In genomic region chr1:57489342-57490036, GRCh38 we compare ENCODE assay signal across 10 cellular contexts.
DNase-seq lines count a peak whose midpoint lies in the region; FAIRE-seq and TF ChIP-seq lines count a peak whose summit lies in the region.
"Had no signal": no experiment of that assay in that cellular context is flagged by ENCODE, and none has a peak within 500 bp of the region (broad histone marks: within the 10 kb centered on the region; RNA-seq: fewer than 3 reads in every experiment).

No MANE protein-coding gene starts in this region.

- H3K4me1 ChIP-seq in tibial nerve, result peaks cover 0 to 8% (median 3%) of the 10 kb centered on the region in 4 donors

- TF ChIP-seq EP300 in tibial nerve (IDR thresholded peaks at IDR 0.05), result no peak

- TF ChIP-seq CTCF in epithelial cell of proximal tubule (conservative IDR thresholded peaks at IDR 0.05; ENCODE audit: low read depth, low read length) (no peak), tibial nerve (IDR thresholded peaks at IDR 0.05) (no peak)

- H3K9me3 ChIP-seq in tibial nerve, result no peaks in the 10 kb centered on the region

- H3K27me3 ChIP-seq in tibial nerve, result no peaks in the 10 kb centered on the region

- 34 to 37% methylated on average over 5 of the region's 5 CpGs for WGBS in tibial nerve, 2 donors

- FAIRE-seq in H54 (lab: Jason Lieb, UNC), result peak; percentile 90

- H3K27ac ChIP-seq in tibial nerve, result peak overlapping the region in 2 of 4 donors; percentile 62 to 80
- H3K27ac ChIP-seq: dorsolateral prefrontal cortex had no signal

- H3K36me3 ChIP-seq in tibial nerve, result no peaks in the 10 kb centered on the region

- H3K4me3 ChIP-seq in epithelial cell of proximal tubule (ENCODE audit: low read depth, low read length) (no peak overlapping the region), skeletal muscle cell (ENCODE audit: low read depth, low read length) (no peak overlapping the region), tibial nerve (no peak overlapping the region)
- H3K4me3 ChIP-seq: dorsolateral prefrontal cortex had no signal

- TF ChIP-seq POLR2A in H54 (IDR thresholded peaks at IDR 0.05; ENCODE audit: low read depth, low read length) (no peak), tibial nerve (IDR thresholded peaks at IDR 0.05) (no peak)

- peak; percentile 11 for DNase-seq in H54 (ENCODE audit: insufficient read length, low spot score)
- peak; percentile 73 for DNase-seq in RPMI7951 (ENCODE audit: low read depth)
- DNase-seq in epithelial cell of proximal tubule (ENCODE audit: low read depth), result peak; percentile 65
- peak; percentile 64 for DNase-seq in skeletal muscle cell (ENCODE audit: low read depth)
- DNase-seq in tibial nerve (ENCODE audit: low spot score in 2 of 2), result no peak
- DNase-seq in activated gamma-delta T cell (lab: John Stamatoyannopoulos, UW), result no peak
- DNase-seq in NCI-H82 treated with DMSO at 0.1 percent for 48 hours (lab: John Stamatoyannopoulos, UW; ENCODE audit: unreplicated experiment), result no peak
- DNase-seq: DMS79; dorsolateral prefrontal cortex; stimulated activated naive B cell treated with anti-CD40 and anti-IgM and Interleukin-4, amounts not matched to agents 10 μg/mL and 1 μg/mL and 100 μg/mL, for 72 hours had no signal

Comparison
In these comparisons a context has a peak if more than half of its experiments do, and no peak if none do; other contexts are left out.
1. DNase-seq: peak in H54 (single experiment), RPMI7951 (single experiment), epithelial cell of proximal tubule (single experiment) and skeletal muscle cell (single experiment); none in tibial nerve (0 of 2), activated gamma-delta T cell (single experiment) and NCI-H82 treated with DMSO at 0.1 percent for 48 hours (single experiment).